Comparison of ENCODE assay signal across 14 cellular contexts in the genomic region with DNA sequence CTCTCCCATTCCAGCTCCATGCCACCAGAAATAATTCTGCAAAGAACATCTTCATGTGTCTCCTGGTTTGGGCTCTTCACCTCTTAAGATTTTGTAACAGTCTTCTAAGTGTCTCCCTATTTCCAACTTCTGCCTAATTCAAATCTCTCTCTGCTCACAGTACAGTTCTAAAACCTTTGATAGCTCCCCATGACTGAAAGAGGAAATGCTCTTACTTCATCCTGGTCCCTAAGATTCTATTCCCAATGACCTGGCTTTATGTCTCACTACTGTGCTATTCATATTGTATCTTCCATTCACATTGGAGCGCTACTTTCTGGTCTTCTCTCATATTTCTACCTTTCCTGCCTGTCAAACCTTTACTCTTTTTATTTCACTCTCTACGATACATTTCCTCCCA. TPM values are rescaled to one million over a fixed set of nuclear protein-coding genes. Genes with fewer than 3 reads are reported as not detected.
A peak's percentile ranks its signal among the peaks of the same experiment; 100 is the strongest.
DNase-seq lines count a peak whose midpoint lies in the region; ATAC-seq and TF ChIP-seq lines count a peak whose summit lies in the region.
"Had no signal": no experiment of that assay in that cellular context is flagged by ENCODE, and none has a peak within 500 bp of the region (broad histone marks: within the 10 kb centered on the region; RNA-seq: fewer than 3 reads in every experiment).

No MANE protein-coding gene starts in this region.

- no peaks in the 10 kb centered on the region for H4K20me1 ChIP-seq in SU-DHL-6 (ENCODE audit: low read depth, low read length)

- 97% methylated on average over 2 of the region's 2 CpGs for WGBS in heart right ventricle, 2 donors

- peaks cover 12% of the 10 kb centered on the region for H3F3A ChIP-seq in SU-DHL-6 (ENCODE audit: insufficient read depth)

- peaks cover 0 to 68% (median 31%) of the 10 kb centered on the region in 9 donors for H3K4me1 ChIP-seq in heart right ventricle

- H2AFZ ChIP-seq in SU-DHL-6 (ENCODE audit: low read depth, low read length, severe bottlenecking), result no peak overlapping the region

- DNase-seq in heart right ventricle (no peak), left cardiac atrium (no peak), immature natural killer cell (no peak), type B pancreatic cell (ENCODE audit: extremely low spot score, unreplicated experiment) (no peak), GM10248 (ENCODE audit: extremely low spot score) (no peak), H4 (ENCODE audit: low spot score) (no peak)
- DNase-seq in natural killer cell treated with Interleukin-12 subunit alpha and Interleukin-12 subunit beta and Interleukin-15 and Interleukin-18, amount 100 ng/mL, for 72 hours (ENCODE audit: low spot score), result no peak
- DNase-seq: activated CD4-positive, alpha-beta T cell treated with anti-CD3 and anti-CD28 coated beads for 4 hours; activated naive CD4-positive, alpha-beta T cell treated with Interleukin-2 at 50 U/mL for 16 hours; NCI-H1092 treated with DMSO at 0.1 percent for 48 hours; NCI-H2227 treated with DMSO at 0.1 percent for 48 hours; OCI-M1; transverse colon had no signal

- CTCF ChIA-PET in GM10248 (lab: Yijun Ruan, JAX), result interaction anchor here (0.8 kb wide), 2 partner anchors 11 to 45 kb away, joined by 3 to 6 read pairs; no protein-coding TSS in a partner anchor

- H3K9ac ChIP-seq in SU-DHL-6 (ENCODE audit: low read length), result no peak overlapping the region

- H3K9me3 Mint-ChIP-seq in immature natural killer cell (peaks cover 0 to 10% (median 0%) of the 10 kb centered on the region in 6 donors), type B pancreatic cell (peaks cover 15% of the 10 kb centered on the region)
- no peaks in the 10 kb centered on the region for H3K9me3 Mint-ChIP-seq in natural killer cell treated with Interleukin-12 subunit alpha and Interleukin-12 subunit beta and Interleukin-15 and Interleukin-18, amount 100 ng/mL, for 72 hours

- no peak for ATAC-seq in heart right ventricle
- no peak for ATAC-seq in left cardiac atrium
- ATAC-seq in natural killer cell treated with Interleukin-12 subunit alpha and Interleukin-12 subunit beta and Interleukin-15 and Interleukin-18, amount 100 ng/mL, for 72 hours, result no peak

- peaks cover 3 to 15% (median 3%) of the 10 kb centered on the region in 3 donors for H3K36me3 Mint-ChIP-seq in immature natural killer cell
- peaks cover 28% of the 10 kb centered on the region for H3K36me3 Mint-ChIP-seq in type B pancreatic cell
- H3K36me3 Mint-ChIP-seq in natural killer cell treated with Interleukin-12 subunit alpha and Interleukin-12 subunit beta and Interleukin-15 and Interleukin-18, amount 100 ng/mL, for 72 hours, result peaks cover 5% of the 10 kb centered on the region

- peak overlapping the region; percentile 10 to 62 (median 26) for H3K4me3 Mint-ChIP-seq in immature natural killer cell
- peak overlapping the region; percentile 58 for H3K4me3 Mint-ChIP-seq in type B pancreatic cell
- no peak overlapping the region for H3K4me3 Mint-ChIP-seq in natural killer cell treated with Interleukin-12 subunit alpha and Interleukin-12 subunit beta and Interleukin-15 and Interleukin-18, amount 100 ng/mL, for 72 hours

- H3K4me1 Mint-ChIP-seq in immature natural killer cell, result peaks cover 59 to 70% of the 10 kb centered on the region in 2 donors
- peaks cover 4% of the 10 kb centered on the region for H3K4me1 Mint-ChIP-seq in type B pancreatic cell (ENCODE audit: unreplicated experiment)
- peaks cover 49 to 52% of the 10 kb centered on the region in 2 donors for H3K4me1 Mint-ChIP-seq in natural killer cell treated with Interleukin-12 subunit alpha and Interleukin-12 subunit beta and Interleukin-15 and Interleukin-18, amount 100 ng/mL, for 72 hours (ENCODE audit: low read depth in 2 of 2)

- no peaks in the 10 kb centered on the region for H3K9me2 ChIP-seq in SU-DHL-6 (replicated peaks; ENCODE audit: insufficient read depth, low read length)

- H3K36me3 ChIP-seq in heart right ventricle (peaks cover 0 to 6% (median 0%) of the 10 kb centered on the region in 9 donors), SU-DHL-6 (ENCODE audit: low read length) (no peaks in the 10 kb centered on the region)
- H3K36me3 ChIP-seq: transverse colon had no signal

- H3K27ac ChIP-seq in heart right ventricle (peak overlapping the region in 8 of 10 donors; percentile 33 to 99 (median 96)), SU-DHL-6 (ENCODE audit: low read depth, low read length) (no peak overlapping the region)

- peak overlapping the region; percentile 78 for H3K4me2 ChIP-seq in SU-DHL-6 (ENCODE audit: low read depth, low read length, poor library complexity, severe bottlenecking)

- TF ChIP-seq CTCF in heart right ventricle (IDR thresholded peaks at IDR 0.05), result no peak
- no peak for TF ChIP-seq CTCF in SU-DHL-6 (IDR thresholded peaks at IDR 0.05; ENCODE audit: insufficient read depth, low read length, poor library complexity, severe bottlenecking)
- TF ChIP-seq CTCF in type B pancreatic cell (conservative IDR thresholded peaks at IDR 0.05), result no peak
- no peak for TF ChIP-seq CTCF in GM10248 (IDR thresholded peaks at IDR 0.05; ENCODE audit: control extremely low read depth, extremely low read depth, low read depth, missing control alignments)

- peak overlapping the region in 5 of 6 donors; percentile 17 to 31 (median 25) for H3K27ac Mint-ChIP-seq in immature natural killer cell
- peak overlapping the region; percentile 10 for H3K27ac Mint-ChIP-seq in type B pancreatic cell
- no peak overlapping the region for H3K27ac Mint-ChIP-seq in natural killer cell treated with Interleukin-12 subunit alpha and Interleukin-12 subunit beta and Interleukin-15 and Interleukin-18, amount 100 ng/mL, for 72 hours

- intact Hi-C loops in heart right ventricle (cut with DNase I), result loop anchor here in 5 of 10 donors (5.0 to 10.0 kb wide), 5 partner anchors 140 to 238 kb away; partner anchors contain the start of gene RESF1 (in 1 of the 5)
- intact Hi-C loops in left cardiac atrium (cut with DNase I), result no loop called here

- POLR2A ChIA-PET in GM10248 (lab: Yijun Ruan, JAX), result no interaction called here

- H3K79me2 ChIP-seq in SU-DHL-6 (ENCODE audit: insufficient read depth, low read length), result no peaks in the 10 kb centered on the region

- no peaks in the 10 kb centered on the region for H3K27me3 ChIP-seq in heart right ventricle
- no peaks in the 10 kb centered on the region for H3K27me3 ChIP-seq in SU-DHL-6 (ENCODE audit: low read length)
- H3K27me3 ChIP-seq: transverse colon had no signal

- peak overlapping the region in 1 of 10 donors; percentile 69 for H3K4me3 ChIP-seq in heart right ventricle
- H3K4me3 ChIP-seq in SU-DHL-6 (ENCODE audit: insufficient read depth, low read length, poor library complexity, severe bottlenecking), result no peak overlapping the region

- peaks cover 20 to 24% (median 21%) of the 10 kb centered on the region in 3 donors for H3K27me3 Mint-ChIP-seq in immature natural killer cell (ENCODE audit: low read depth in 3 of 3)
- H3K27me3 Mint-ChIP-seq in type B pancreatic cell, result no peaks in the 10 kb centered on the region
- H3K27me3 Mint-ChIP-seq in natural killer cell treated with Interleukin-12 subunit alpha and Interleukin-12 subunit beta and Interleukin-15 and Interleukin-18, amount 100 ng/mL, for 72 hours, result no peaks in the 10 kb centered on the region

- peaks cover 0 to 28% (median 12%) of the 10 kb centered on the region in 11 donors for H3K9me3 ChIP-seq in heart right ventricle
- no peaks in the 10 kb centered on the region for H3K9me3 ChIP-seq in SU-DHL-6 (ENCODE audit: insufficient read depth, low read length)
- H3K9me3 ChIP-seq: transverse colon had no signal

RNA-seq across cellular contexts. Expression of gene AMN1, which starts 1.6 kb away (rescaled TPM):
- 10 to 100 TPM; 12.7 to 24.9 (median 14.6) TPM for total RNA-seq in heart right ventricle
- 10 to 100 TPM; 11.3 to 12.1 TPM for polyA plus RNA-seq in heart right ventricle
- total RNA-seq in left cardiac atrium, result 10 to 100 TPM in 1 of 2 donors, 1 to 10 TPM in 1; 9.8 to 13.1 TPM
- 10 to 100 TPM in 1 of 3 donors, 1 to 10 TPM in 2; 5.5 to 20.5 (median 9.9) TPM for polyA plus RNA-seq in immature natural killer cell
- 5.5 and 9.6 TPM in 2 replicates for total RNA-seq in type B pancreatic cell (ENCODE audit: low replicate concordance)
- 1 to 10 TPM; 2.9 to 3.6 TPM for total RNA-seq in natural killer cell treated with Interleukin-12 subunit alpha and Interleukin-12 subunit beta and Interleukin-15 and Interleukin-18, amount 100 ng/mL, for 72 hours
- 10.7 and 20.9 TPM in 2 replicates for total RNA-seq in H4 (2014; rRNA removed; shearing (Covaris generic))

Comparison
In these comparisons a context has a peak if more than half of its experiments do, and no peak if none do; other contexts are left out.
1. H3K27ac Mint-ChIP-seq: peak in immature natural killer cell (5 of 6) and type B pancreatic cell (single experiment); none in natural killer cell treated with Interleukin-12 subunit alpha and Interleukin-12 subunit beta and Interleukin-15 and Interleukin-18, amount 100 ng/mL, for 72 hours (0 of 2).